ENCODE assay signal across 8 cellular contexts in genomic region chr3:29764603-29765254, GRCh38.
DNase-seq lines count a peak whose midpoint lies in the region; ATAC-seq and TF ChIP-seq lines count a peak whose summit lies in the region.

No MANE protein-coding gene starts in this region.

- H3K27me3 ChIP-seq in heart left ventricle: no peaks in the 10 kb centered on the region

- no peaks in the 10 kb centered on the region for H3K27me3 Mint-ChIP-seq in type B pancreatic cell
- H3K27me3 Mint-ChIP-seq in activated CD8-positive, alpha-beta T cell treated with anti-CD3 and anti-CD28 coated beads for 36 hours: peaks cover 7% of the 10 kb centered on the region

- no peaks in the 10 kb centered on the region for H3K9me3 ChIP-seq in heart left ventricle

- POLR2A ChIA-PET in RWPE1 (lab: Yijun Ruan, JAX; ENCODE audit: low non-redundant PET): no interaction called here
- POLR2A ChIA-PET in activated CD8-positive, alpha-beta T cell treated with anti-CD3 and anti-CD28 coated beads for 36 hours (lab: Charles Lee): no interaction called here

- peak; percentile 93 for TF ChIP-seq CTCF in RWPE1 (conservative IDR thresholded peaks at IDR 0.05; ENCODE audit: low read depth)
- TF ChIP-seq CTCF in heart left ventricle (IDR thresholded peaks at IDR 0.05): peak; percentile 47 to 88 (median 73)
- TF ChIP-seq CTCF in type B pancreatic cell (conservative IDR thresholded peaks at IDR 0.05): peak; percentile 58
- no peak for TF ChIP-seq CTCF in activated CD8-positive, alpha-beta T cell treated with anti-CD3 and anti-CD28 coated beads for 36 hours (IDR thresholded peaks at IDR 0.05)

- TF ChIP-seq POLR2A in heart left ventricle (IDR thresholded peaks at IDR 0.05): no peak

- H3K4me1 ChIP-seq in heart left ventricle: peaks cover 0 to 50% (median 23%) of the 10 kb centered on the region in 12 donors

- H3K27ac Mint-ChIP-seq in type B pancreatic cell: no peak overlapping the region
- H3K27ac Mint-ChIP-seq in activated CD8-positive, alpha-beta T cell treated with anti-CD3 and anti-CD28 coated beads for 36 hours: no peak overlapping the region

- H3K4me3 ChIP-seq in heart left ventricle: no peak overlapping the region

- CTCF ChIA-PET in RWPE1 (lab: Yijun Ruan, JAX): interaction anchor here (0.6 to 0.8 kb wide), 2 partner anchors 11 to 493 kb away, joined by 3 read pairs; no protein-coding TSS in a partner anchor
- CTCF ChIA-PET in activated CD8-positive, alpha-beta T cell treated with anti-CD3 and anti-CD28 coated beads for 36 hours (lab: Charles Lee): no interaction called here

- H3K4me3 Mint-ChIP-seq in type B pancreatic cell: no peak overlapping the region
- H3K4me3 Mint-ChIP-seq in activated CD8-positive, alpha-beta T cell treated with anti-CD3 and anti-CD28 coated beads for 36 hours: no peak overlapping the region

- intact Hi-C loops in heart left ventricle (cut with DNase I): loop anchor here (2.0 to 10.0 kb wide), 14 partner anchors 227 to 1100 kb away; partner anchors contain the start of gene RBMS3 (in 5 of the 10)
- intact Hi-C loops in activated CD8-positive, alpha-beta T cell treated with anti-CD3 and anti-CD28 coated beads for 36 hours (cut with micrococcal nuclease): no loop called here

- no peaks in the 10 kb centered on the region for H3K36me3 ChIP-seq in heart left ventricle

- WGBS in heart left ventricle, 4 donors: 35 to 45% (median 37%) methylated on average over 2 of the region's 2 CpGs

- peak; percentile 29 for DNase-seq in DMS53 (lab: John Stamatoyannopoulos, UW)
- DNase-seq in DMS53 treated with DMSO at 0.1 percent for 48 hours (lab: John Stamatoyannopoulos, UW; ENCODE audit: unreplicated experiment): no peak
- DNase-seq in RWPE1 (ENCODE audit: low spot score): peak; percentile 26
- DNase-seq in heart left ventricle: peak in 2 of 5 donors; percentile 31 to 70
- DNase-seq in type B pancreatic cell (ENCODE audit: extremely low spot score, unreplicated experiment): no peak
- DNase-seq in NCI-H146 (lab: John Stamatoyannopoulos, UW): no peak
- no peak for DNase-seq in activated CD8-positive, alpha-beta T cell treated with anti-CD3 and anti-CD28 coated beads for 36 hours

- peaks cover 9% of the 10 kb centered on the region for H3K36me3 Mint-ChIP-seq in type B pancreatic cell
- no peaks in the 10 kb centered on the region for H3K36me3 Mint-ChIP-seq in activated CD8-positive, alpha-beta T cell treated with anti-CD3 and anti-CD28 coated beads for 36 hours (ENCODE audit: low read depth)

- ATAC-seq in heart left ventricle: peak; percentile 54 to 76 (median 66)
- ATAC-seq in activated CD8-positive, alpha-beta T cell treated with anti-CD3 and anti-CD28 coated beads for 36 hours: no peak
- ATAC-seq in GM21526 (IDR thresholded peaks at IDR 0.05; ENCODE audit: low FRiP score, unreplicated experiment): no peak

- H3K4me1 Mint-ChIP-seq in type B pancreatic cell (ENCODE audit: unreplicated experiment): peaks cover 11% of the 10 kb centered on the region
- no peaks in the 10 kb centered on the region for H3K4me1 Mint-ChIP-seq in activated CD8-positive, alpha-beta T cell treated with anti-CD3 and anti-CD28 coated beads for 36 hours (ENCODE audit: low read depth)

- H3K27ac ChIP-seq in RWPE1 (no peak overlapping the region), heart left ventricle (peak overlapping the region in 1 of 12 donors; percentile 5)

- H3K9me3 Mint-ChIP-seq in type B pancreatic cell: no peaks in the 10 kb centered on the region
- H3K9me3 Mint-ChIP-seq in activated CD8-positive, alpha-beta T cell treated with anti-CD3 and anti-CD28 coated beads for 36 hours: no peaks in the 10 kb centered on the region

Comparison
In these comparisons a context has a peak if more than half of its experiments do, and no peak if none do; other contexts are left out.
1. DNase-seq: peak in DMS53 (single experiment) and RWPE1 (single experiment); none in DMS53 treated with DMSO at 0.1 percent for 48 hours (single experiment), type B pancreatic cell (single experiment), NCI-H146 (single experiment) and activated CD8-positive, alpha-beta T cell treated with anti-CD3 and anti-CD28 coated beads for 36 hours (single experiment).
2. ATAC-seq: peak in heart left ventricle (4 of 4); none in activated CD8-positive, alpha-beta T cell treated with anti-CD3 and anti-CD28 coated beads for 36 hours (single experiment) and GM21526 (single experiment).